16 cellular contexts compared by ENCODE assay signal in the genomic region with DNA sequence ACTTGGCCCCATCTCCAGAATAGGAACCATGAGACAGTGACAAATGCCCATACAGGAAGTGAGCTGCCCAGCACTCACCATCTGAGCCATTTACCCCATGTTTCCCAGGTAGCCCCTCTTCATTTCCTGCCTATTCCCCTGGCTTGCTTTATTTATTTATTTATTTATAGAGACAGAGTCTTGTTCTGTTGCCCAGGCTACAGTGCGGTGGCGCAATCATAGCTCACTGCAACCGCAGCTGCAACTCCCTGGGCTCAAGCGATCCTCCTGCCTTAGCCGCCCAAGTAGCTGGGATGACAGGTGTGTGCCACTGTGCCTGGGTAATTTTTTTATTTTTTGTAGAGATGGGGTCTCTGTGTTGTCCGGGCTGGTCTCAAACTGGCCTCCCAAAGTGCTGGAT.
DNase-seq lines count a peak whose midpoint lies in the region; ATAC-seq and TF ChIP-seq lines count a peak whose summit lies in the region.
"Had no signal": no experiment of that assay in that cellular context is flagged by ENCODE, and none has a peak within 500 bp of the region (broad histone marks: within the 10 kb centered on the region; RNA-seq: fewer than 3 reads in every experiment).

No MANE protein-coding gene starts in this region.

- H3K4me3 ChIP-seq in fibroblast of pulmonary artery (replicated peaks; ENCODE audit: low read depth, low read length) (no peak overlapping the region), thymus (ENCODE audit: low read length) (no peak overlapping the region)
- H3K4me3 ChIP-seq: SK-N-MC, tibial nerve had no signal

- TF ChIP-seq CTCF in fibroblast of pulmonary artery (IDR thresholded peaks at IDR 0.05; ENCODE audit: low read length, missing control alignments) = no peak

- DNase-seq in activated CD4-positive, alpha-beta T cell treated with anti-CD3 and anti-CD28 coated beads, Interleukin-2, amount 10 ng/mL, durations not matched to agents 7 days and 5 days = no peak
- DNase-seq in activated CD4-positive, alpha-beta T cell treated with anti-CD3 and anti-CD28 coated beads, Interleukin-2, amount 50 U/mL, for 48 hours = no peak
- DNase-seq in NOMO-1 treated with dmso at 0.1 percent for 144 hours (lab: John Stamatoyannopoulos, UW; ENCODE audit: unreplicated experiment) (peak; percentile 26), fibroblast of pulmonary artery (ENCODE audit: low read depth) (peak; percentile 31)
- no peak for DNase-seq in activated T-cell treated with anti-CD3 and anti-CD28 coated beads, Interleukin-2, amount 50 U/mL, for 1 hour
- no peak for DNase-seq in stimulated activated CD4-positive, alpha-beta T cell treated with anti-CD3 and anti-CD28 coated beads, Interleukin-15, amount 100 ng/mL, for 24 hours
- DNase-seq: activated CD4-positive, alpha-beta T cell treated with anti-CD3 and anti-CD28 coated beads for 1 hour; activated gamma-delta T cell; DMS 273 treated with DMSO at 0.1 percent for 48 hours; hippocampal formation; NCI-H146; NCI-H69 had no signal

- H3K4me1 ChIP-seq in thymus (ENCODE audit: control insufficient read depth, insufficient read depth, low read length) = peaks cover 56% of the 10 kb centered on the region

- H3K9me3 Mint-ChIP-seq in activated CD4-positive, alpha-beta T cell treated with anti-CD3 and anti-CD28 coated beads, Interleukin-2, amount 10 ng/mL, durations not matched to agents 7 days and 5 days = peaks cover 4% of the 10 kb centered on the region

- WGBS in thymus = 92% methylated on average over 6 of the region's 6 CpGs

- no peaks in the 10 kb centered on the region for H3K27me3 ChIP-seq in thymus (ENCODE audit: control insufficient read depth, insufficient read depth)
- H3K27me3 ChIP-seq: tibial nerve had no signal

- no peak overlapping the region for H3K4me3 Mint-ChIP-seq in activated CD4-positive, alpha-beta T cell treated with anti-CD3 and anti-CD28 coated beads, Interleukin-2, amount 10 ng/mL, durations not matched to agents 7 days and 5 days

- peaks cover 4% of the 10 kb centered on the region for H3K27me3 Mint-ChIP-seq in activated CD4-positive, alpha-beta T cell treated with anti-CD3 and anti-CD28 coated beads, Interleukin-2, amount 10 ng/mL, durations not matched to agents 7 days and 5 days

- H3K4me1 Mint-ChIP-seq in activated CD4-positive, alpha-beta T cell treated with anti-CD3 and anti-CD28 coated beads, Interleukin-2, amount 10 ng/mL, durations not matched to agents 7 days and 5 days = peaks cover 78% of the 10 kb centered on the region

- H3K27ac ChIP-seq in thymus (ENCODE audit: low read depth) = peak overlapping the region; percentile 95
- H3K27ac ChIP-seq: SK-N-MC had no signal

- CTCF ChIA-PET in activated CD4-positive, alpha-beta T cell treated with anti-CD3 and anti-CD28 coated beads, Interleukin-2, amount 10 ng/mL, durations not matched to agents 7 days and 5 days (lab: Charles Lee) = interaction anchor here (0.5 to 3.4 kb wide), 6 partner anchors 10 to 107 kb away, joined by 3 to 17 read pairs (median 6); no protein-coding TSS in a partner anchor

- no peaks in the 10 kb centered on the region for H3K9me3 ChIP-seq in thymus (ENCODE audit: control insufficient read depth)
- H3K9me3 ChIP-seq: tibial nerve had no signal

- no peak for ATAC-seq in GM21360 (IDR thresholded peaks at IDR 0.05; ENCODE audit: unreplicated experiment)

- H3K27ac Mint-ChIP-seq in activated CD4-positive, alpha-beta T cell treated with anti-CD3 and anti-CD28 coated beads, Interleukin-2, amount 10 ng/mL, durations not matched to agents 7 days and 5 days = peak overlapping the region; percentile 93

- peaks cover 45% of the 10 kb centered on the region for H3K36me3 Mint-ChIP-seq in activated CD4-positive, alpha-beta T cell treated with anti-CD3 and anti-CD28 coated beads, Interleukin-2, amount 10 ng/mL, durations not matched to agents 7 days and 5 days (ENCODE audit: low read depth)

- H3K36me3 ChIP-seq in thymus (ENCODE audit: control insufficient read depth, insufficient read depth) = peaks cover 13% of the 10 kb centered on the region

- POLR2A ChIA-PET in activated CD4-positive, alpha-beta T cell treated with anti-CD3 and anti-CD28 coated beads, Interleukin-2, amount 10 ng/mL, durations not matched to agents 7 days and 5 days (lab: Charles Lee) = no interaction called here

Comparison
In these comparisons a context has a peak if more than half of its experiments do, and no peak if none do; other contexts are left out.
1. DNase-seq: peak in NOMO-1 treated with dmso at 0.1 percent for 144 hours (single experiment) and fibroblast of pulmonary artery (single experiment); none in activated CD4-positive, alpha-beta T cell treated with anti-CD3 and anti-CD28 coated beads, Interleukin-2, amount 10 ng/mL, durations not matched to agents 7 days and 5 days (single experiment), activated CD4-positive, alpha-beta T cell treated with anti-CD3 and anti-CD28 coated beads, Interleukin-2, amount 50 U/mL, for 48 hours (0 of 2), activated T-cell treated with anti-CD3 and anti-CD28 coated beads, Interleukin-2, amount 50 U/mL, for 1 hour (single experiment) and stimulated activated CD4-positive, alpha-beta T cell treated with anti-CD3 and anti-CD28 coated beads, Interleukin-15, amount 100 ng/mL, for 24 hours (single experiment).